In the genomic region with DNA sequence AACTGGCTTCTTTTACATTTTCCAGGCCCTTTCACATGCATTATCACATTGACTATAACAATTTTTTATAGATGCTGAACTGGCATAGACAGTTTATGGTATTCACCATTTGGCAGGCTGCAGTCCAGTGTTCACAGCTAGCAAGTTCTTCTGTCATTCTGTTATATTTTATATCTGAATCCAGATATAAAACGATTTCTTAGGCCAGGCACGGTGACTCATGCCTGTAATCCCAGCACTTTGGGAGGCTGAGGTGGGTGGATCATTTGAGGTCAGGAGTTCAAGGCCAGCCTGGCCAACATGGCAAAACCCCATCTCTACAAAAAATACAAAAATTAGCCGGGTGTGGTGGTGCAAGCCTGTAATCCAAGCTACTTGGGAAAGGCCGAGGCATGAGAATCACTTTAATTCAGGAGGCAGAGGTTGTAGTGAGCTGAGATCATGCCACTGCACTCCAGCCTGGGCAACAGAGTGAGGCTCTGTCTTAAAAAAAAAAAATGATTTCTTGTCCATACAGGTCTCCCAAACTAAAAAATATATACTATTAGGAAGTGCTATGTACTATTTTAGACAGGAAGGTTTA, we compare ENCODE assay signal across 13 cellular contexts. TPM values are rescaled to one million over a fixed set of nuclear protein-coding genes. Genes with fewer than 3 reads are reported as not detected.
A peak's percentile ranks its signal among the peaks of the same experiment; 100 is the strongest.
DNase-seq lines count a peak whose midpoint lies in the region; ATAC-seq and TF ChIP-seq lines count a peak whose summit lies in the region.
"Not testable (repeated sequence)": the region's sequence is repeated elsewhere in the genome, so short reads cannot be mapped to it uniquely, and the experiment has no call there.
"Had no signal": no experiment of that assay in that cellular context is flagged by ENCODE, and none has a peak within 500 bp of the region (broad histone marks: within the 10 kb centered on the region; RNA-seq: fewer than 3 reads in every experiment).

No MANE protein-coding gene starts in this region.

- H3K4me1 ChIP-seq in uterus, result not testable (repeated sequence)

- peaks cover 47% of the 10 kb centered on the region for H3K4me1 Mint-ChIP-seq in chondrocyte (ENCODE audit: low read depth)

- not testable (repeated sequence) for H3K27me3 Mint-ChIP-seq in chondrocyte (ENCODE audit: low read depth)

- H3K27ac Mint-ChIP-seq in chondrocyte (ENCODE audit: unreplicated experiment), result peak overlapping the region; percentile 78

- H3K4me3 ChIP-seq in uterus, result not testable (repeated sequence)

- DNase-seq in LHCN-M2 (ENCODE audit: low read depth) (peak; percentile 21), fibroblast of peridontal ligament (ENCODE audit: extremely low read depth) (peak; percentile 54), iris pigment epithelial cell (ENCODE audit: low read depth) (peak; percentile 60), posterior vena cava (ENCODE audit: low spot score) (peak; percentile 76), stromal cell of bone marrow (ENCODE audit: low read depth) (peak; percentile 56), uterus (peak in 1 of 2 donors; percentile 41)
- DNase-seq in chondrocyte (ENCODE audit: low spot score), result not testable (repeated sequence)

- H3K9me3 Mint-ChIP-seq in chondrocyte (ENCODE audit: low read depth), result not testable (repeated sequence)

- TF ChIP-seq POLR2A in uterus (IDR thresholded peaks at IDR 0.05), result not testable (repeated sequence)

- not testable (repeated sequence) for H3K27me3 ChIP-seq in uterus

- H3K36me3 Mint-ChIP-seq in chondrocyte (ENCODE audit: low read depth), result not testable (repeated sequence)

- ATAC-seq in SK-N-SH treated with all-trans-retinoic acid at 6 μM for 48 hours, result peak; percentile 55

- H3K4me3 Mint-ChIP-seq in chondrocyte (ENCODE audit: unreplicated experiment), result not testable (repeated sequence)

- intact Hi-C loops in posterior vena cava (cut with DNase I); uterus (cut with DNase I; ENCODE audit: low total_unique reads): not testable (repeated sequence)

- H3K36me3 ChIP-seq in uterus, result not testable (repeated sequence)

- H3K27ac ChIP-seq in uterus, result peak overlapping the region; percentile 42 to 54

- H3K9me3 ChIP-seq in uterus, result not testable (repeated sequence)

- TF ChIP-seq CTCF in chondrocyte (IDR thresholded peaks at IDR 0.05); uterus (IDR thresholded peaks at IDR 0.05): not testable (repeated sequence)

TF ChIP-seq in SK-N-SH treated with all-trans-retinoic acid at 6 μM for 48 hours, 23 proteins besides CTCF, POLR2A, EP300 and RAD21:
- TF ChIP-seq ISL1 (CRISPR knock-in tag; IDR thresholded peaks at IDR 0.05), result peak; percentile 55
TF ChIP-seq in SK-N-SH treated with all-trans-retinoic acid at 6 μM for 48 hours: peak in this region for 1; not testable (repeated sequence) for 22.

RNA-seq across cellular contexts. Expression of a gene that starts 7.3 kb away (rescaled TPM):
- total RNA-seq in LHCN-M2 (2014; rRNA removed), result 0.45 and 0.98 TPM in 2 replicates
- polyA plus RNA-seq in LHCN-M2 (2012), result 0.40 TPM
- total RNA-seq in chondrocyte, result 98.5 to 258 TPM (median 102 TPM) in 3 replicates
- 10 to 100 TPM; 24.5 to 32.8 TPM for total RNA-seq in posterior vena cava
- total RNA-seq in uterus, result 10 to 100 TPM in 2 of 4 donors, 1 to 10 TPM in 2; 6.8 to 40.3 (median 14.6) TPM
- total RNA-seq: A172; CD4-positive, CD25-positive, alpha-beta regulatory T cell; HT1080 had no signal
- polyA plus RNA-seq: CD4-positive, CD25-positive, alpha-beta regulatory T cell had no signal

RNA-seq across cellular contexts. Expression of a gene that starts 39.4 kb away (rescaled TPM):
- not detected in 2 replicates for total RNA-seq in LHCN-M2 (2014; rRNA removed)
- not detected for polyA plus RNA-seq in LHCN-M2 (2012)
- total RNA-seq in chondrocyte, result 0.51 to 4.2 TPM (median 0.90 TPM) in 3 replicates
- total RNA-seq in posterior vena cava, result not detected
- total RNA-seq in uterus, result under 1 TPM in 1 of 4 donors, not detected in 3; 0.55 TPM
- total RNA-seq: A172; CD4-positive, CD25-positive, alpha-beta regulatory T cell; H1; HFFc6; HT1080 had no signal
- polyA plus RNA-seq: CD4-positive, CD25-positive, alpha-beta regulatory T cell; H1 had no signal
